ENCODE assay signal across 18 cellular contexts in the genomic region with DNA sequence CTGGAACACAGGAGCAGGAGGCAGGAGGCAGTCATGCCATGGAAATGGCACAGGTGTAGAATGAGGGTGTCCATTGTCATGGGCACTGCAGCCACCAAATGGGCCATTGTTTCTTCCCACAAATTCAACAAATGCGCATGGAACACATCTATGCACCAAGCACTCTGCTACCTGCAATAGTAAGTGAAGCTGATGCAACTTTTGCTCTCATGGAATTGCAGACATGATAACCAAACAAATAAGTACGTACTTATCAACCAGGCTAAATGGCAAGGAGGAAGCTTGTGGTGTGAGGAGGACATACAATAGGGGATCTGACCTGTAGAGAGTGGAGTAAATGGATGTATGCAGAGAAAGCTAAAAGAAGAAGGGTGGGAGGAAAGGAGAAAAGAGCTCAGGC.
DNase-seq lines count a peak whose midpoint lies in the region; ATAC-seq, FAIRE-seq and TF ChIP-seq lines count a peak whose summit lies in the region.
"Had no signal": no experiment of that assay in that cellular context is flagged by ENCODE, and none has a peak within 500 bp of the region (broad histone marks: within the 10 kb centered on the region; RNA-seq: fewer than 3 reads in every experiment).

No MANE protein-coding gene starts in this region.

- H3K4me3 Mint-ChIP-seq in H9 = no peak overlapping the region
- no peak overlapping the region for H3K4me3 Mint-ChIP-seq in stimulated activated effector memory CD8-positive, alpha-beta T cell treated with anti-CD3 and anti-CD28 coated beads, Interleukin-12 subunit alpha, Interleukin-12 subunit beta, amount 100 ng/mL, for 72 hours
- H3K4me3 Mint-ChIP-seq: CD4-positive, CD25-positive, alpha-beta regulatory T cell; CD8-positive, alpha-beta T cell had no signal

- H4K5ac ChIP-seq in H9 (ENCODE audit: insufficient read length, low read depth, low read length) = no peak overlapping the region

- peaks cover 11 to 14% of the 10 kb centered on the region in 2 experiments for H3K4me1 Mint-ChIP-seq in H9
- no peaks in the 10 kb centered on the region for H3K4me1 Mint-ChIP-seq in stimulated activated effector memory CD8-positive, alpha-beta T cell treated with anti-CD3 and anti-CD28 coated beads, Interleukin-12 subunit alpha, Interleukin-12 subunit beta, amount 100 ng/mL, for 72 hours
- H3K4me1 Mint-ChIP-seq: CD4-positive, CD25-positive, alpha-beta regulatory T cell had no signal

- H3K23ac ChIP-seq in H9 (ENCODE audit: insufficient read length, low read depth, low read length) = no peak overlapping the region

- H2BK12ac ChIP-seq in H9 (ENCODE audit: insufficient read length, low read depth, low read length) = no peak overlapping the region

- no peak overlapping the region for H2BK20ac ChIP-seq in H9 (ENCODE audit: low read depth, low read length, poor library complexity, severe bottlenecking)

- H2BK120ac ChIP-seq in H9 (ENCODE audit: low read depth, low read length, poor library complexity, severe bottlenecking) = no peak overlapping the region

- H3K27me3 Mint-ChIP-seq in H9 (ENCODE audit: low read depth) = no peaks in the 10 kb centered on the region
- H3K27me3 Mint-ChIP-seq: CD4-positive, CD25-positive, alpha-beta regulatory T cell had no signal

- H3K4me3 ChIP-seq in vagina = no peak overlapping the region

- intact Hi-C loops in vagina (cut with DNase I) = no loop called here

- peak; percentile 40 for ATAC-seq in left lobe of liver
- ATAC-seq in stimulated activated effector memory CD8-positive, alpha-beta T cell treated with anti-CD3 and anti-CD28 coated beads, Interleukin-12 subunit alpha, Interleukin-12 subunit beta, amount 100 ng/mL, for 72 hours = no peak
- ATAC-seq: CD8-positive, alpha-beta T cell; HCT116 had no signal

- no peaks in the 10 kb centered on the region for H3K36me3 ChIP-seq in vagina

- TF ChIP-seq CTCF in H9 (conservative IDR thresholded peaks at IDR 0.05) = no peak
- no peak for TF ChIP-seq CTCF in vagina (IDR thresholded peaks at IDR 0.05)

- no peak for TF ChIP-seq POLR2A in vagina (IDR thresholded peaks at IDR 0.05)

- no peaks in the 10 kb centered on the region for H3K23me2 ChIP-seq in H9 (ENCODE audit: insufficient read length, low read depth, low read length, poor library complexity, severe bottlenecking)

- no peak overlapping the region for H3K18ac ChIP-seq in H9 (ENCODE audit: insufficient read length, low read depth, low read length)

- H4K8ac ChIP-seq in H9 (replicated peaks; ENCODE audit: insufficient read length, low read depth, low read length) = no peak overlapping the region

- H4K20me1 ChIP-seq in H9 (ENCODE audit: control insufficient read depth, insufficient read depth, insufficient read length) = no peaks in the 10 kb centered on the region

- DNase-seq in H9 (no peak), left lobe of liver (ENCODE audit: low spot score) (no peak), urothelium cell line (ENCODE audit: low spot score) (no peak), vagina (ENCODE audit: extremely low spot score in 2 of 2) (no peak), GOT3 (lab: John Stamatoyannopoulos, UW) (no peak)
- DNase-seq in stimulated activated effector memory CD8-positive, alpha-beta T cell treated with anti-CD3 and anti-CD28 coated beads, Interleukin-12 subunit alpha, Interleukin-12 subunit beta, amount 100 ng/mL, for 72 hours (ENCODE audit: low spot score in 2 of 2) = no peak
- DNase-seq: C1 segment of cervical spinal cord; Caco-2; CD4-positive, CD25-positive, alpha-beta regulatory T cell; CD8-positive, alpha-beta T cell; DMS153; DND-41; H7 had no signal

- no peaks in the 10 kb centered on the region for H3K79me2 ChIP-seq in H9 (ENCODE audit: insufficient read depth, low read length)

- FAIRE-seq in urothelium cell line (lab: Jason Lieb, UNC) = peak; percentile 23
- FAIRE-seq: G401.6, GM12892, GM19239, H1 had no signal

- no peak overlapping the region for H2AK5ac ChIP-seq in H9 (ENCODE audit: insufficient read length, low read length)

- H2BK5ac ChIP-seq in H9 (ENCODE audit: insufficient read length, low read length) = peak overlapping the region; percentile 41

- H3K9ac ChIP-seq in H9 (ENCODE audit: extremely low read depth, insufficient read length, low read length) = no peak overlapping the region

- H3K27ac ChIP-seq in H9 (ENCODE audit: insufficient read length, low read depth, low read length) (no peak overlapping the region), vagina (no peak overlapping the region)

- H3K9me3 Mint-ChIP-seq in H9 = peaks cover 0 to 6% of the 10 kb centered on the region in 2 experiments; a peak in 3 of 5 replicates
- H3K9me3 Mint-ChIP-seq in stimulated activated effector memory CD8-positive, alpha-beta T cell treated with anti-CD3 and anti-CD28 coated beads, Interleukin-12 subunit alpha, Interleukin-12 subunit beta, amount 100 ng/mL, for 72 hours = no peaks in the 10 kb centered on the region
- H3K9me3 Mint-ChIP-seq: CD8-positive, alpha-beta T cell had no signal

- H3K4me2 ChIP-seq in H9 (ENCODE audit: insufficient read depth, insufficient read length, low read length) = no peak overlapping the region

- H2BK15ac ChIP-seq in H9 (ENCODE audit: low read depth, low read length) = no peak overlapping the region

- H3K4me1 ChIP-seq in H9 (ENCODE audit: insufficient read depth, low read length) (peaks cover 4% of the 10 kb centered on the region; the same call in 1 of the 2 replicates), vagina (no peaks in the 10 kb centered on the region)
- H3K4me1 ChIP-seq: Caco-2 had no signal

- H3K79me1 ChIP-seq in H9 (ENCODE audit: insufficient read depth, low read depth, low read length, poor library complexity, severe bottlenecking) = no peaks in the 10 kb centered on the region

- H4K91ac ChIP-seq in H9 (ENCODE audit: insufficient read length, low read depth, low read length) = no peak overlapping the region

- H3T11ph ChIP-seq in H9 (ENCODE audit: low read length) = no peak overlapping the region

- H3K27me3 ChIP-seq in H9 (ENCODE audit: insufficient read depth, low read length) = no peaks in the 10 kb centered on the region
- H3K27me3 ChIP-seq in vagina = no peaks in the 10 kb centered on the region

- H3K14ac ChIP-seq in H9 (ENCODE audit: insufficient read depth, low read length) = no peak overlapping the region

- WGBS in H9 (ENCODE audit: extremely low coverage, insufficient read length, low lambda C conversion rate) = no CpG with 5 or more reads among the region's 2 CpGs

- H3K9me3 ChIP-seq in H9 (ENCODE audit: control insufficient read depth, low read depth, low read length) (no peaks in the 10 kb centered on the region), vagina (no peaks in the 10 kb centered on the region)
- H3K9me3 ChIP-seq: Caco-2 had no signal

- H3K36me3 Mint-ChIP-seq in H9 (ENCODE audit: insufficient read depth in 1 of 3, low read depth in 3 of 3) = peaks cover 0 to 4% (median 0%) of the 10 kb centered on the region in 3 experiments; a peak in 1 of 7 replicates
- H3K36me3 Mint-ChIP-seq in stimulated activated effector memory CD8-positive, alpha-beta T cell treated with anti-CD3 and anti-CD28 coated beads, Interleukin-12 subunit alpha, Interleukin-12 subunit beta, amount 100 ng/mL, for 72 hours = no peaks in the 10 kb centered on the region
- H3K36me3 Mint-ChIP-seq: CD4-positive, CD25-positive, alpha-beta regulatory T cell; CD8-positive, alpha-beta T cell had no signal

- H3K27ac Mint-ChIP-seq in H9 = peak overlapping the region in 1 of 3 experiments; percentile 2; a peak in 2 of 7 replicates
- H3K27ac Mint-ChIP-seq in stimulated activated effector memory CD8-positive, alpha-beta T cell treated with anti-CD3 and anti-CD28 coated beads, Interleukin-12 subunit alpha, Interleukin-12 subunit beta, amount 100 ng/mL, for 72 hours = no peak overlapping the region
- H3K27ac Mint-ChIP-seq: CD4-positive, CD25-positive, alpha-beta regulatory T cell; CD8-positive, alpha-beta T cell had no signal

- H3K56ac ChIP-seq in H9 (ENCODE audit: insufficient read length, low read depth, low read length) = no peak overlapping the region

- no peak overlapping the region for H3K4ac ChIP-seq in H9 (ENCODE audit: low read depth, low read length)

- no peak overlapping the region for H2AFZ ChIP-seq in H9 (ENCODE audit: low read length)
